Comparison of ENCODE assay signal across 15 cellular contexts in genomic region chr20:36310215-36310981, GRCh38.
"Had no signal": no experiment of that assay in that cellular context is flagged by ENCODE, and none has a peak within 500 bp of the region (broad histone marks: within the 10 kb centered on the region; RNA-seq: fewer than 3 reads in every experiment).

No MANE protein-coding gene starts in this region.

- ATAC-seq: activated T-helper 17 cell treated with anti-CD3 and anti-CD28 coated beads, Interleukin-2, amount 50 U/mL, for 72 hours; foreskin keratinocyte; stimulated activated naive CD8-positive, alpha-beta T cell treated with anti-CD3 and anti-CD28 coated beads, Interleukin-15, amount 100 ng/mL, for 72 hours had no signal

- H3K36me3 ChIP-seq: suprapubic skin, transverse colon, vagina had no signal

- DNase-seq: activated CD4-positive, alpha-beta T cell treated with anti-CD3 and anti-CD28 coated beads, Interleukin-2, amount 10 ng/mL, durations not matched to agents 24 days and 14 days; activated naive CD4-positive, alpha-beta T cell; activated naive CD8-positive, alpha-beta T cell treated with anti-CD3 and anti-CD28 coated beads for 36 hours; activated T-cell treated with anti-CD3 and anti-CD28 coated beads, Interleukin-2, amount 50 U/mL, for 1 hour; amniotic stem cell; foreskin keratinocyte; glutamatergic neuron; midbrain; stimulated activated CD4-positive, alpha-beta T cell treated with anti-CD3 and anti-CD28 coated beads, Interleukin-2, amount 100 ng/mL, for 24 hours; stimulated activated naive CD8-positive, alpha-beta T cell treated with anti-CD3 and anti-CD28 coated beads, Interleukin-15, amount 100 ng/mL, for 72 hours; T1000; transverse colon had no signal

- H3K4me3 ChIP-seq: suprapubic skin, transverse colon, vagina had no signal

- H3K9me3 ChIP-seq: suprapubic skin, transverse colon, vagina had no signal

- H3K4me1 ChIP-seq: foreskin keratinocyte had no signal

- H3K27ac ChIP-seq: foreskin keratinocyte, suprapubic skin, transverse colon, vagina had no signal
